Comparison of ENCODE assay signal across 8 cellular contexts in the genomic region with DNA sequence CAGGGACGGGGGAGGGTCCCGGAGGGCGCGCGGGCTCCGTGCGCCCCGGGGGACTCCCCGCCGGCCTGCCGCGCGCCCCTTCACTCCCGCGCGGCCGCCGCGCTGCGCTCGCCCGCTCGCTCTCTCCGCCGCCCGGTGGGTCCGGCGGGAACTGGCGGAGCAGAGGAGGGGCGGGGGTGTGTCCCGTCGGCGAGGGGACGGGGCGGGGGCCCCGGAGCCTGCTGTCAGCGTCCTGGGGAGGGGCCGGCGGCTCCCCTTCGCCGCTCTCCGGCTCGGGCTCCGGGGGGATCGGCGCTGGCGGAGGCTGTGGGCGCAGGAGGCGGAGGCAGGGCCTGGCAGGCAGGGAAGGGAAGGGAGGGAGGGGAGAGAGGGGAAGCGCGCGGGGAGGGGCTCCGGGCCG. TPM values are rescaled to one million over a fixed set of nuclear protein-coding genes. Genes with fewer than 3 reads are reported as not detected.
DNase-seq lines count a peak whose midpoint lies in the region; ATAC-seq, FAIRE-seq and TF ChIP-seq lines count a peak whose summit lies in the region.

A gene with protein sequence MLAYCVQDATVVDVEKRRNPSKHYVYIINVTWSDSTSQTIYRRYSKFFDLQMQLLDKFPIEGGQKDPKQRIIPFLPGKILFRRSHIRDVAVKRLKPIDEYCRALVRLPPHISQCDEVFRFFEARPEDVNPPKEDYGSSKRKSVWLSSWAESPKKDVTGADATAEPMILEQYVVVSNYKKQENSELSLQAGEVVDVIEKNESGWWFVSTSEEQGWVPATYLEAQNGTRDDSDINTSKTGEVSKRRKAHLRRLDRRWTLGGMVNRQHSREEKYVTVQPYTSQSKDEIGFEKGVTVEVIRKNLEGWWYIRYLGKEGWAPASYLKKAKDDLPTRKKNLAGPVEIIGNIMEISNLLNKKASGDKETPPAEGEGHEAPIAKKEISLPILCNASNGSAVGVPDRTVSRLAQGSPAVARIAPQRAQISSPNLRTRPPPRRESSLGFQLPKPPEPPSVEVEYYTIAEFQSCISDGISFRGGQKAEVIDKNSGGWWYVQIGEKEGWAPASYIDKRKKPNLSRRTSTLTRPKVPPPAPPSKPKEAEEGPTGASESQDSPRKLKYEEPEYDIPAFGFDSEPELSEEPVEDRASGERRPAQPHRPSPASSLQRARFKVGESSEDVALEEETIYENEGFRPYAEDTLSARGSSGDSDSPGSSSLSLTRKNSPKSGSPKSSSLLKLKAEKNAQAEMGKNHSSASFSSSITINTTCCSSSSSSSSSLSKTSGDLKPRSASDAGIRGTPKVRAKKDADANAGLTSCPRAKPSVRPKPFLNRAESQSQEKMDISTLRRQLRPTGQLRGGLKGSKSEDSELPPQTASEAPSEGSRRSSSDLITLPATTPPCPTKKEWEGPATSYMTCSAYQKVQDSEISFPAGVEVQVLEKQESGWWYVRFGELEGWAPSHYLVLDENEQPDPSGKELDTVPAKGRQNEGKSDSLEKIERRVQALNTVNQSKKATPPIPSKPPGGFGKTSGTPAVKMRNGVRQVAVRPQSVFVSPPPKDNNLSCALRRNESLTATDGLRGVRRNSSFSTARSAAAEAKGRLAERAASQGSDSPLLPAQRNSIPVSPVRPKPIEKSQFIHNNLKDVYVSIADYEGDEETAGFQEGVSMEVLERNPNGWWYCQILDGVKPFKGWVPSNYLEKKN (minus strand): TSS at position 153 of the 400 bp plus-strand sequence. CDS start 310 bp downstream, outside the sequence.

- CTCF ChIA-PET in OCI-LY7 (lab: Charles Lee; ENCODE audit: unreplicated experiment): no interaction called here
- CTCF ChIA-PET in GM12878 (lab: Yijun Ruan, JAX): interaction anchor here (1.5 to 4.3 kb wide), 2 partner anchors 8 to 142 kb away, joined by 3 to 45 read pairs; no protein-coding TSS in a partner anchor

- ATAC-seq in GM12878 (no peak), GM21723 (IDR thresholded peaks at IDR 0.05; ENCODE audit: unreplicated experiment) (no peak), GM19324 (IDR thresholded peaks at IDR 0.05; ENCODE audit: low FRiP score, unreplicated experiment) (no peak)

- H3K4me1 ChIP-seq in OCI-LY7 (ENCODE audit: insufficient read depth, low read length, poor library complexity, severe bottlenecking) (peaks cover 6% of the 10 kb centered on the region), GM12878 (ENCODE audit: control insufficient read depth, insufficient read depth, low read length) (no peaks in the 10 kb centered on the region; the same call in 1 of the 2 replicates), small intestine (ENCODE audit: control insufficient read depth in 2 of 2, insufficient read depth in 1 of 2, low read depth in 1 of 2, low read length in 1 of 2) (peaks cover 0 to 9% of the 10 kb centered on the region in 2 donors)

- H3K36me3 ChIP-seq in OCI-LY7 (ENCODE audit: insufficient read depth, low read length) (no peaks in the 10 kb centered on the region), GM12878 (ENCODE audit: control insufficient read depth in 2 of 2, insufficient read depth in 2 of 2, low read length in 1 of 2) (no peaks in the 10 kb centered on the region), small intestine (ENCODE audit: control insufficient read depth in 2 of 2, insufficient read depth in 2 of 2, low read length in 2 of 2) (no peaks in the 10 kb centered on the region)

- in situ Hi-C loops in GM12878 (cut with MboI): no loop called here

- TF ChIP-seq RAD21 in GM12878 (IDR thresholded peaks at IDR 0.05; ENCODE audit: insufficient read depth, low read depth, low read length): no peak

- H3K79me2 ChIP-seq in OCI-LY7 (ENCODE audit: insufficient read depth, low read depth, low read length): no peaks in the 10 kb centered on the region
- H3K79me2 ChIP-seq in GM12878 (ENCODE audit: control insufficient read depth, insufficient read depth, low read length): no peaks in the 10 kb centered on the region

- no peak for TF ChIP-seq EP300 in GM12878 (IDR thresholded peaks at IDR 0.05; ENCODE audit: borderline replicate concordance in 1 of 2, control insufficient read depth in 1 of 2, low read depth in 2 of 2, low read length in 2 of 2)

- SMC1A ChIA-PET in GM12878 (lab: Charles Lee; ENCODE audit: uncharacterized antibody, unreplicated experiment): interaction anchor here (1.2 kb wide), 1 partner anchor 41 kb away, joined by 4 read pairs; no protein-coding TSS in a partner anchor

- no TSS peak for BruUV-seq in OCI-LY7 (replicated peaks; lab: Mats Ljungman, UMichigan)
- BruUV-seq in GM12878 (replicated peaks; lab: Mats Ljungman, UMichigan): no TSS peak

- H3K27ac ChIP-seq in OCI-LY7 (ENCODE audit: low read depth, low read length, poor library complexity, severe bottlenecking): no peak within 1 kb of the TSS
- H3K27ac ChIP-seq in GM12878 (ENCODE audit: control insufficient read depth, insufficient read depth): no peak within 1 kb of the TSS
- H3K27ac ChIP-seq in small intestine (ENCODE audit: low read depth in 1 of 2, low read length in 1 of 2): peak within 1 kb of the TSS; percentile 30 to 52

- H3K27me3 ChIP-seq in GM12878 (replicated peaks in 1 of 2; ENCODE audit: control insufficient read depth in 2 of 2, insufficient read depth in 2 of 2, low read length in 1 of 2): peaks cover 10 to 17% of the 10 kb centered on the region in 2 experiments
- no peaks in the 10 kb centered on the region for H3K27me3 ChIP-seq in small intestine (ENCODE audit: control insufficient read depth in 2 of 2, insufficient read depth in 2 of 2, low read length in 2 of 2)

- FAIRE-seq in GM12878 (lab: Jason Lieb, UNC) (no peak), small intestine (lab: Jason Lieb, UNC) (no peak)

- DNase-seq in OCI-LY7 (ENCODE audit: low spot score) (no peak), GM12878 (ENCODE audit: low read depth, low spot score) (no peak), small intestine (no peak), GF-D8 (lab: John Stamatoyannopoulos, UW) (no peak)

- H3K9me2 ChIP-seq in OCI-LY7 (ENCODE audit: insufficient read depth, low read length): no peaks in the 10 kb centered on the region

- 5% methylated on average over 12 of the region's 54 CpGs for WGBS in GM12878 (ENCODE audit: insufficient coverage, insufficient replicate concordance, low lambda C conversion rate, missing lambda C conversion rate)
- 0 to 1% (median 1%) methylated on average over 3 to 54 of the region's 54 CpGs for WGBS in small intestine, 3 donors

- RAD21 ChIA-PET in GM12878 (lab: Charles Lee; ENCODE audit: unreplicated experiment): interaction anchor here (1.2 kb wide), 1 partner anchor 73 kb away, joined by 3 read pairs; no protein-coding TSS in a partner anchor

- H3K9me3 ChIP-seq in OCI-LY7 (ENCODE audit: low read length) (no peaks in the 10 kb centered on the region), GM12878 (replicated peaks; ENCODE audit: control insufficient read depth, insufficient read depth, low read length) (no peaks in the 10 kb centered on the region), iPS-18c (ENCODE audit: control insufficient read depth, insufficient read depth, low read length) (no peaks in the 10 kb centered on the region), small intestine (ENCODE audit: control insufficient read depth, low read depth) (no peaks in the 10 kb centered on the region)

- no peak within 1 kb of the TSS; the same call in 1 of the 2 replicates for H3K9ac ChIP-seq in GM12878 (ENCODE audit: control insufficient read depth, insufficient read depth, low read length)

- POLR2A ChIA-PET in OCI-LY7 (lab: Charles Lee): no interaction called here
- POLR2A ChIA-PET in GM12878 (lab: Charles Lee): no interaction called here

- no peak for TF ChIP-seq CTCF in OCI-LY7 (conservative IDR thresholded peaks at IDR 0.05; ENCODE audit: low read length)
- no peak for TF ChIP-seq CTCF in GM12878 (IDR thresholded peaks at IDR 0.05 in 2 of 3, conservative IDR thresholded peaks at IDR 0.05 in 1 of 3; ENCODE audit: control insufficient read depth in 2 of 3, extremely low read depth in 1 of 3, insufficient read depth in 1 of 3, low read depth in 3 of 3, low read length in 3 of 3)

- H2AFZ ChIP-seq in OCI-LY7 (ENCODE audit: low read length) (no peak within 1 kb of the TSS), GM12878 (ENCODE audit: control insufficient read depth, low read depth, low read length) (no peak within 1 kb of the TSS)

- H3K4me2 ChIP-seq in OCI-LY7 (ENCODE audit: low read length): peak within 1 kb of the TSS; percentile 23; the same call in 1 of the 2 replicates
- H3K4me2 ChIP-seq in GM12878 (ENCODE audit: control insufficient read depth, insufficient read depth): no peak within 1 kb of the TSS

- no peak for TF ChIP-seq POLR2A in GM12878 (IDR thresholded peaks at IDR 0.05; ENCODE audit: low read depth, low read length)

- H4K20me1 ChIP-seq in OCI-LY7 (ENCODE audit: insufficient read depth, low read length) (no peaks in the 10 kb centered on the region), GM12878 (ENCODE audit: control insufficient read depth, insufficient read depth) (no peaks in the 10 kb centered on the region)

- intact Hi-C loops in OCI-LY7 (cut with micrococcal nuclease; ENCODE audit: unreplicated experiment) (loop anchor here (10.0 kb wide), 1 partner anchor 261 kb away; no protein-coding TSS in a partner anchor), GM12878 (cut with micrococcal nuclease; ENCODE audit: unreplicated experiment) (no loop called here)

- H3K4me3 ChIP-seq in GM08714 (ENCODE audit: low read length): peak within 1 kb of the TSS; percentile 32
- H3K4me3 ChIP-seq in OCI-LY7 (ENCODE audit: low read depth, low read length, poor library complexity, severe bottlenecking): no peak within 1 kb of the TSS
- no peak within 1 kb of the TSS for H3K4me3 ChIP-seq in GM12878
- H3K4me3 ChIP-seq in iPS-18c (ENCODE audit: insufficient read depth, low read depth, low read length): peak within 1 kb of the TSS; percentile 67
- peak within 1 kb of the TSS; percentile 61 to 62 for H3K4me3 ChIP-seq in small intestine (ENCODE audit: low read depth in 1 of 2, low read length in 2 of 2)

RNA-seq across cellular contexts. Expression of the gene that starts here (rescaled TPM):
- 0.85 and 1.3 TPM in 2 replicates for total RNA-seq in OCI-LY7 (2014; rRNA removed; shearing (Covaris generic))
- 5.8 and 5.9 TPM in 2 replicates for total RNA-seq in OCI-LY7 (2022)
- total RNA-seq in GM12878 (2013; cell fraction: nucleolus; rRNA removed): 22.2 and 24.4 TPM in 2 replicates
- 2.9 and 3.6 TPM in 2 replicates for total RNA-seq in GM12878 (2014; rRNA removed)
- total RNA-seq in GM12878 (2014; rRNA removed; fragmentation: Illumina TruSeq; extraction: Trizol): 4.5 and 4.7 TPM in 2 replicates
- 12.0 and 14.0 TPM in 2 replicates for total RNA-seq in GM12878 (2021)
- 2.6 TPM for polyA plus RNA-seq in GM12878 (2011; ENCODE audit: low read depth)
- 3.9 and 5.1 TPM in 2 replicates for polyA plus RNA-seq in GM12878 (2011; rRNA removed)
- 4.6 and 5.4 TPM in 2 replicates for polyA plus RNA-seq in GM12878 (2011; cell fraction: cytosol; rRNA removed)
- polyA plus RNA-seq in GM12878 (2011; cell fraction: nucleus; rRNA removed): 16.9 and 21.7 TPM in 2 replicates
- 4.2 and 5.8 TPM in 2 replicates for polyA plus RNA-seq in GM12878 (2012)
- 6.3 and 7.1 TPM in 2 replicates for polyA plus RNA-seq in GM12878 (2014; fragmentation: Illumina TruSeq; extraction: Trizol)
- under 1 TPM; 0.63 to 0.75 TPM for polyA plus RNA-seq in GM12878 (2014; fragmentation: Nextera tagmentation; extraction: Ambion mirVana)
- polyA plus RNA-seq in GM12878 (2014; rRNA removed): 6.4 and 7.3 TPM in 2 replicates
- 1 to 10 TPM; 3.7 to 4.1 TPM for polyA plus RNA-seq in GM12878 (2016; fragmentation: Nextera tagmentation; extraction: Ambion mirVana)
- 5.4 and 10.1 TPM in 2 replicates for polyA minus RNA-seq in GM12878 (2011; rRNA and poly(A)+ RNA removed)
- polyA minus RNA-seq in GM12878 (2011; cell fraction: cytosol; rRNA and poly(A)+ RNA removed): 4.7 and 5.6 TPM in 2 replicates
- polyA minus RNA-seq in GM12878 (2011; cell fraction: nucleus; rRNA and poly(A)+ RNA removed): 3.3 and 5.7 TPM in 2 replicates
- 1 to 10 TPM; 2.2 to 9.1 (median 8.4) TPM for polyA plus RNA-seq in small intestine

Comparison
In these comparisons a context has a peak if more than half of its experiments do, and no peak if none do; other contexts are left out.
1. H3K4me3 ChIP-seq: peak in GM08714 (single experiment), iPS-18c (single experiment) and small intestine (2 of 2); none in OCI-LY7 (single experiment) and GM12878 (single experiment).
2. H3K27ac ChIP-seq: peak in small intestine (2 of 2); none in OCI-LY7 (single experiment) and GM12878 (single experiment).